In the genomic region with DNA sequence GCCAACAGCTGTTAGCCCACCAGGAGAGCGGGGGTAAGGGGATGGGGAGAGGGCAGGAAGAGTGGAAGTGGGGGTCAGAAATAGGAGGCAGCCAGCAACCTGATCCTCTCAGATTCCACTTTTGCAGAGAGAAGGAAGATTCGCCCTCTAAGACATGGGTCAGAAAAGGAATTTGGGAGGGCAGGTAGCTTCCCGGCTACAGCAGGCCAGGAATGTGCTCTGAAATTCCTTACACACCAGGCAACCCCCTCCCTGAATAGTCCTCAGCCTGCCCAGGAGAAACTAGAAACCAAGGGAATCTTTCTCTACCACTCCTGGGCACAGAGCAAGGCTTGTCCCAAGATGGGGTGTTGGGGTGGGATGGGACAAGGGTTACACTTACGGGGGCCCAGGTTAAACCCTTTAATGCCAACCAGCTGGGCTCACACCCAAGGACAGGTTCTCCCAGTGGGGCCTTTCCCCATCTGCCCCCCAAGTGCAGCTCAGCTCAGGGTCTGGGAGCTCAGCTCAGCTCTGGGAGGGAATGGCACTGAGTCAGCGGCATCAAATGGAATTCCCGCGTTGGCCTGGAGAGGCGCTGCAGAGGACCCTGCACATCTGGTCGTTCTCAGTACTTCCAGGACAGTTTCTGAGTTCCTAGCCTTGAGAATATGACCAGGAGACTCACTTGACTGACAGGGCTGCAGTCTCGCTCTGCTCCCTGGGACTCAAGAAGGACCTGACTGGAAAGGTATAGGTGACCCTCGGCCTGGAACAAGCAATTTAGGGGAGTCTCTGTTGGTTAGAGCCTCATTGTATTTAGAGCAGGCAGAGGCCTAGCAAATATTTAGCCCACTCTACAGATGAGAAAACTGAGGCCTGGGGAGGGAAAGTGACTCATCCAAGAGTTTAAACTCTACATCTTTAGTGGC, we compare ENCODE assay signal across 8 cellular contexts.
DNase-seq lines count a peak whose midpoint lies in the region; ATAC-seq, FAIRE-seq and TF ChIP-seq lines count a peak whose summit lies in the region.

No MANE protein-coding gene starts in this region.

- H3K4me3 Mint-ChIP-seq in stimulated activated naive B cell treated with anti-CD40 and anti-IgM and Interleukin-4, amounts not matched to agents 10 μg/mL and 1 μg/mL and 100 μg/mL, for 72 hours, result no peak overlapping the region

- H3K27ac ChIP-seq in HEK293 (ENCODE audit: extremely low read depth, low read depth, low read length) (no peak overlapping the region), RWPE2 (ENCODE audit: poor library complexity, severe bottlenecking) (peak overlapping the region; percentile 37)

- ATAC-seq in RWPE2 (ENCODE audit: low read depth) (peak; percentile 55), GM19351 (IDR thresholded peaks at IDR 0.05; ENCODE audit: unreplicated experiment) (no peak)
- peak; percentile 36 to 61 for ATAC-seq in stimulated activated naive B cell treated with anti-CD40 and anti-IgM and Interleukin-4, amounts not matched to agents 10 μg/mL and 1 μg/mL and 100 μg/mL, for 72 hours (replicated peaks)

- DNase-seq in D721Med (ENCODE audit: insufficient read length, low spot score) (no peak), RWPE2 (ENCODE audit: low spot score) (no peak), glomerular visceral epithelial cell (ENCODE audit: extremely low spot score) (peak; percentile 56), hippocampal formation (lab: John Stamatoyannopoulos, UW) (no peak), NCI-H128 (lab: John Stamatoyannopoulos, UW; ENCODE audit: unreplicated experiment) (no peak)
- DNase-seq in stimulated activated naive B cell treated with anti-CD40 and anti-IgM and Interleukin-4, amounts not matched to agents 10 μg/mL and 1 μg/mL and 100 μg/mL, for 72 hours, result no peak

- H3K27ac Mint-ChIP-seq in stimulated activated naive B cell treated with anti-CD40 and anti-IgM and Interleukin-4, amounts not matched to agents 10 μg/mL and 1 μg/mL and 100 μg/mL, for 72 hours, result no peak overlapping the region

- H3K36me3 ChIP-seq in HEK293 (ENCODE audit: control insufficient read depth in 2 of 2, insufficient read depth in 1 of 2, low read length in 2 of 2) (no peaks in the 10 kb centered on the region), RWPE2 (ENCODE audit: low read depth) (no peaks in the 10 kb centered on the region)

- no peaks in the 10 kb centered on the region for H3K9me3 Mint-ChIP-seq in stimulated activated naive B cell treated with anti-CD40 and anti-IgM and Interleukin-4, amounts not matched to agents 10 μg/mL and 1 μg/mL and 100 μg/mL, for 72 hours

- peak; percentile 57 for TF ChIP-seq CTCF in D721Med (IDR thresholded peaks at IDR 0.05; ENCODE audit: insufficient read depth, missing control alignments)
- TF ChIP-seq CTCF in HEK293 (tag by site-specific recombination; IDR thresholded peaks at IDR 0.05), result 0 out of 2 replicates have a peak, but pooled peaks have one; percentile 19
- TF ChIP-seq CTCF in RWPE2 (IDR thresholded peaks at IDR 0.05; ENCODE audit: poor library complexity, severe bottlenecking), result peak; percentile 61

- H3K9me3 ChIP-seq in HEK293 (ENCODE audit: control insufficient read depth, insufficient read depth, low read depth, low read length) (no peaks in the 10 kb centered on the region), RWPE2 (ENCODE audit: severe bottlenecking) (no peaks in the 10 kb centered on the region)

- H3K4me1 Mint-ChIP-seq in stimulated activated naive B cell treated with anti-CD40 and anti-IgM and Interleukin-4, amounts not matched to agents 10 μg/mL and 1 μg/mL and 100 μg/mL, for 72 hours, result no peaks in the 10 kb centered on the region

- no peak overlapping the region for H3K4me3 ChIP-seq in HEK293 (ENCODE audit: low read depth, low read length)
- H3K4me3 ChIP-seq in RWPE2 (ENCODE audit: severe bottlenecking), result no peak overlapping the region

- H3K4me1 ChIP-seq in HEK293 (ENCODE audit: control insufficient read depth, insufficient read depth, low read length), result no peaks in the 10 kb centered on the region
- peaks cover 3% of the 10 kb centered on the region for H3K4me1 ChIP-seq in RWPE2 (ENCODE audit: insufficient read depth, poor library complexity, severe bottlenecking)

- H3K36me3 Mint-ChIP-seq in stimulated activated naive B cell treated with anti-CD40 and anti-IgM and Interleukin-4, amounts not matched to agents 10 μg/mL and 1 μg/mL and 100 μg/mL, for 72 hours, result no peaks in the 10 kb centered on the region

- peaks cover 0 to 28% of the 10 kb centered on the region in 2 donors for H3K27me3 Mint-ChIP-seq in stimulated activated naive B cell treated with anti-CD40 and anti-IgM and Interleukin-4, amounts not matched to agents 10 μg/mL and 1 μg/mL and 100 μg/mL, for 72 hours

- CTCF ChIA-PET in HEK293 (lab: Yijun Ruan, JAX), result interaction anchor here (0.6 to 5.9 kb wide), 7 partner anchors 8 to 360 kb away, joined by 3 to 52 read pairs (median 4); no protein-coding TSS in a partner anchor

- POLR2A ChIA-PET in HEK293 (lab: Yijun Ruan, JAX), result no interaction called here

- no peak for FAIRE-seq in D721Med (lab: Jason Lieb, UNC)

- H3K27me3 ChIP-seq in RWPE2 (ENCODE audit: insufficient read depth, poor library complexity, severe bottlenecking), result peaks cover 6% of the 10 kb centered on the region

TF ChIP-seq in HEK293, 187 proteins besides CTCF, POLR2A, EP300 and RAD21:
- peak; percentile 33; the same call in 1 of the 2 replicates for TF ChIP-seq GLIS1 (tag by site-specific recombination; IDR thresholded peaks at IDR 0.05)
- TF ChIP-seq YY1 (tag by site-specific recombination; IDR thresholded peaks at IDR 0.05), result no peak
- no peak for TF ChIP-seq ZNF302 (tag by site-specific recombination; IDR thresholded peaks at IDR 0.05; ENCODE audit: low read depth)
- TF ChIP-seq ZSCAN30 (tag by site-specific recombination; IDR thresholded peaks at IDR 0.05), result 0 out of 2 replicates have a peak, but pooled peaks have one; percentile 33
- TF ChIP-seq ZNF600 (tag by site-specific recombination; IDR thresholded peaks at IDR 0.05), result 0 out of 2 replicates have a peak, but pooled peaks have one; percentile 44
- TF ChIP-seq, protein P1, sequence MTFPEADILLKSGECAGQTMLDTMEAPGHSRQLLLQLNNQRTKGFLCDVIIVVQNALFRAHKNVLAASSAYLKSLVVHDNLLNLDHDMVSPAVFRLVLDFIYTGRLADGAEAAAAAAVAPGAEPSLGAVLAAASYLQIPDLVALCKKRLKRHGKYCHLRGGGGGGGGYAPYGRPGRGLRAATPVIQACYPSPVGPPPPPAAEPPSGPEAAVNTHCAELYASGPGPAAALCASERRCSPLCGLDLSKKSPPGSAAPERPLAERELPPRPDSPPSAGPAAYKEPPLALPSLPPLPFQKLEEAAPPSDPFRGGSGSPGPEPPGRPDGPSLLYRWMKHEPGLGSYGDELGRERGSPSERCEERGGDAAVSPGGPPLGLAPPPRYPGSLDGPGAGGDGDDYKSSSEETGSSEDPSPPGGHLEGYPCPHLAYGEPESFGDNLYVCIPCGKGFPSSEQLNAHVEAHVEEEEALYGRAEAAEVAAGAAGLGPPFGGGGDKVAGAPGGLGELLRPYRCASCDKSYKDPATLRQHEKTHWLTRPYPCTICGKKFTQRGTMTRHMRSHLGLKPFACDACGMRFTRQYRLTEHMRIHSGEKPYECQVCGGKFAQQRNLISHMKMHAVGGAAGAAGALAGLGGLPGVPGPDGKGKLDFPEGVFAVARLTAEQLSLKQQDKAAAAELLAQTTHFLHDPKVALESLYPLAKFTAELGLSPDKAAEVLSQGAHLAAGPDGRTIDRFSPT (tag by site-specific recombination; IDR thresholded peaks at IDR 0.05), result no peak
- no peak for TF ChIP-seq ZNF433 (tag by site-specific recombination; IDR thresholded peaks at IDR 0.05; ENCODE audit: low read depth)
- TF ChIP-seq RBAK (tag by site-specific recombination; IDR thresholded peaks at IDR 0.05), result no peak
- TF ChIP-seq ZNF404 (tag by site-specific recombination; IDR thresholded peaks at IDR 0.05), result no peak
TF ChIP-seq in HEK293: peak in this region for 3.
